In genomic region chr14:77203611-77204456, GRCh38 we compare ENCODE assay signal across 13 cellular contexts. TPM values are rescaled to one million over a fixed set of nuclear protein-coding genes. Genes with fewer than 3 reads are reported as not detected.
DNase-seq lines count a peak whose midpoint lies in the region; ATAC-seq and TF ChIP-seq lines count a peak whose summit lies in the region.
"Had no signal": no experiment of that assay in that cellular context is flagged by ENCODE, and none has a peak within 500 bp of the region (broad histone marks: within the 10 kb centered on the region; RNA-seq: fewer than 3 reads in every experiment).

No MANE protein-coding gene starts in this region.

- WGBS in testis, 2 donors: 54 to 61% methylated on average over 4 to 5 of the region's 5 CpGs

- no peak overlapping the region for H3K4me3 ChIP-seq in testis
- H3K4me3 ChIP-seq: esophagus squamous epithelium, transverse colon had no signal

- no peak for TF ChIP-seq POLR2A in testis (IDR thresholded peaks at IDR 0.05)

- TF ChIP-seq CTCF in 22Rv1 (IDR thresholded peaks at IDR 0.05): no peak
- no peak for TF ChIP-seq CTCF in testis (IDR thresholded peaks at IDR 0.05)

- intact Hi-C loops in testis (cut with DNase I; ENCODE audit: low total_unique reads): no loop called here

- no peaks in the 10 kb centered on the region for H3K36me3 ChIP-seq in testis (ENCODE audit: low read depth, missing control alignments)
- H3K36me3 ChIP-seq: transverse colon had no signal

- ATAC-seq in GM21526 (IDR thresholded peaks at IDR 0.05; ENCODE audit: low FRiP score, unreplicated experiment): no peak
- ATAC-seq in HG03520 (IDR thresholded peaks at IDR 0.05; ENCODE audit: unreplicated experiment): no peak

- H3K4me1 ChIP-seq in testis: no peaks in the 10 kb centered on the region
- H3K4me1 ChIP-seq: esophagus squamous epithelium had no signal

- H3K9me3 ChIP-seq in testis: no peaks in the 10 kb centered on the region
- H3K9me3 ChIP-seq: esophagus squamous epithelium, transverse colon had no signal

- no peaks in the 10 kb centered on the region for H3K27me3 ChIP-seq in testis
- H3K27me3 ChIP-seq: transverse colon had no signal

- peak overlapping the region; percentile 86 for H3K27ac ChIP-seq in 22Rv1
- H3K27ac ChIP-seq in testis: no peak overlapping the region
- H3K27ac ChIP-seq: esophagus squamous epithelium, HL-60, transverse colon had no signal

- DNase-seq in NCI-H1092 treated with DMSO at 0.1 percent for 48 hours (lab: John Stamatoyannopoulos, UW): peak; percentile 95
- DNase-seq in NCI-H69 (lab: John Stamatoyannopoulos, UW): peak; percentile 95
- DNase-seq in globus pallidus (ENCODE audit: low spot score): peak; percentile 47
- DNase-seq in testis: no peak
- DNase-seq in Kasumi-1 (lab: John Stamatoyannopoulos, UW): no peak
- DNase-seq: activated T-cell treated with anti-CD3 and anti-CD28 coated beads, Interleukin-2, amount 50 U/mL, for 1 hour; esophagus squamous epithelium; naive B cell; transverse colon had no signal

RNA-seq across cellular contexts. Expression of gene TMEM63C, which starts 22.2 kb away (rescaled TPM):
- total RNA-seq in testis: 10 to 100 TPM; 14.1 to 20.7 TPM
- polyA plus RNA-seq in testis (ENCODE audit: insufficient read depth, low read depth, low replicate concordance): 21.0 TPM

Comparison
In these comparisons a context has a peak if more than half of its experiments do, and no peak if none do; other contexts are left out.
1. DNase-seq: peak in NCI-H1092 treated with DMSO at 0.1 percent for 48 hours (single experiment), NCI-H69 (single experiment) and globus pallidus (single experiment); none in testis (single experiment) and Kasumi-1 (0 of 2).